15 cellular contexts compared by ENCODE assay signal in the genomic region with DNA sequence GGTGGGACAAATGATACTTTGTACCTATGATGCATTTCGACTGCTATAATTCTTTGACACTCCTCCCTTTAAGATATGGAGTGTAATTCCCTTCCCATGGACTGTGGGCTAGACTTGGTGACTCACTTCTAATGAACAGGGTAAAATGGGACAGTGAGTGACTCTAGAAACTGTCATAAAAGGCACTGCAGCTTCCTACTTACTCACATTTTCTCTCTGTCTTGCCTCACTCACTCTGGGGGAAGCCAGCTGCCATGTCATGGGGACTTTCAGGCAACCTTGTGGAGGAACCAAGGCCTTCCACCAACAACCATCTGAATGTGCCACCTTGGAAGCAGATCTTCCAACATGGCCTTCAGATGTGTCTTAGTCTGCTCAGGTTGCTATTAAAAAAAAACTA. TPM values are rescaled to one million over a fixed set of nuclear protein-coding genes. Genes with fewer than 3 reads are reported as not detected.
DNase-seq lines count a peak whose midpoint lies in the region; ATAC-seq and TF ChIP-seq lines count a peak whose summit lies in the region.
"Had no signal": no experiment of that assay in that cellular context is flagged by ENCODE, and none has a peak within 500 bp of the region (broad histone marks: within the 10 kb centered on the region; RNA-seq: fewer than 3 reads in every experiment).

No MANE protein-coding gene starts in this region.

- no peaks in the 10 kb centered on the region for H3K36me3 Mint-ChIP-seq in activated T-cell treated with anti-CD3 and anti-CD28 coated beads, Interleukin-2, amount 50 U/mL, for 24 hours (ENCODE audit: low read depth)
- no peaks in the 10 kb centered on the region for H3K36me3 Mint-ChIP-seq in HFFc6 (ENCODE audit: low read depth)
- H3K36me3 Mint-ChIP-seq in activated T-helper 17 cell treated with anti-CD3 and anti-CD28 coated beads, Interleukin-2, amount 50 U/mL, for 72 hours (ENCODE audit: low read depth), result no peaks in the 10 kb centered on the region
- H3K36me3 Mint-ChIP-seq in naive thymus-derived CD4-positive, alpha-beta T cell, result no peaks in the 10 kb centered on the region
- H3K36me3 Mint-ChIP-seq: naive thymus-derived CD8-positive, alpha-beta T cell had no signal

- intact Hi-C loops in naive thymus-derived CD4-positive, alpha-beta T cell (cut with micrococcal nuclease), result no loop called here
- intact Hi-C loops in adrenal gland (cut with DNase I), result no loop called here

- CTCF ChIA-PET in naive thymus-derived CD4-positive, alpha-beta T cell (lab: Charles Lee), result no interaction called here

- 83 to 93% (median 90%) methylated on average over 1 of the region's 1 CpG for whole genome bisulfite sequencing in adrenal gland, 4 donors

- no peak for TF ChIP-seq POLR2A in adrenal gland (IDR thresholded peaks at IDR 0.05)

- TF ChIP-seq CTCF in HFFc6 (IDR thresholded peaks at IDR 0.05) (no peak), adrenal gland (IDR thresholded peaks at IDR 0.05) (no peak)

- POLR2A ChIA-PET in naive thymus-derived CD4-positive, alpha-beta T cell (lab: Charles Lee), result no interaction called here

- no peaks in the 10 kb centered on the region for H3K9me3 Mint-ChIP-seq in activated T-cell treated with anti-CD3 and anti-CD28 coated beads, Interleukin-2, amount 50 U/mL, for 24 hours
- no peaks in the 10 kb centered on the region for H3K9me3 Mint-ChIP-seq in HFFc6
- no peaks in the 10 kb centered on the region for H3K9me3 Mint-ChIP-seq in activated T-helper 17 cell treated with anti-CD3 and anti-CD28 coated beads, Interleukin-2, amount 50 U/mL, for 72 hours
- H3K9me3 Mint-ChIP-seq in naive thymus-derived CD4-positive, alpha-beta T cell, result peaks cover 0 to 1% (median 0%) of the 10 kb centered on the region in 11 donors

- no peak for DNase-seq in activated T-cell treated with anti-CD3 and anti-CD28 coated beads, Interleukin-2, amount 50 U/mL, for 24 hours
- no peak for DNase-seq in activated T-cell treated with anti-CD3 and anti-CD28 coated beads for 4 hours
- DNase-seq in HFFc6, result peak; percentile 20
- DNase-seq in naive thymus-derived CD4-positive, alpha-beta T cell, result no peak
- no peak for DNase-seq in NCI-H526 treated with DMSO at 0.1 percent for 48 hours (lab: John Stamatoyannopoulos, UW)
- no peak for DNase-seq in adrenal gland
- DNase-seq: activated gamma-delta T cell; left ventricle myocardium superior; MG63; naive thymus-derived CD8-positive, alpha-beta T cell; NCI-H82; T-helper 2 cell; tibial artery had no signal

- no peak overlapping the region for H3K4me3 ChIP-seq in naive thymus-derived CD4-positive, alpha-beta T cell (ENCODE audit: low read length)
- no peak overlapping the region for H3K4me3 ChIP-seq in adrenal gland
- H3K4me3 ChIP-seq: MG63, tibial artery had no signal

- H3K27me3 ChIP-seq in naive thymus-derived CD4-positive, alpha-beta T cell (ENCODE audit: control insufficient read depth in 2 of 2, insufficient read depth in 2 of 2, low read length in 2 of 2), result no peaks in the 10 kb centered on the region
- no peaks in the 10 kb centered on the region for H3K27me3 ChIP-seq in adrenal gland
- H3K27me3 ChIP-seq: MG63, tibial artery had no signal

- no peak overlapping the region for H3K27ac ChIP-seq in naive thymus-derived CD4-positive, alpha-beta T cell (ENCODE audit: low read depth, low read length)
- H3K27ac ChIP-seq in adrenal gland, result no peak overlapping the region
- H3K27ac ChIP-seq: tibial artery had no signal

- H3K27me3 Mint-ChIP-seq in activated T-cell treated with anti-CD3 and anti-CD28 coated beads, Interleukin-2, amount 50 U/mL, for 24 hours, result no peaks in the 10 kb centered on the region
- peaks cover under 1% of the 10 kb centered on the region; the same call in 1 of the 2 replicates for H3K27me3 Mint-ChIP-seq in HFFc6 (ENCODE audit: insufficient read depth)
- no peaks in the 10 kb centered on the region for H3K27me3 Mint-ChIP-seq in activated T-helper 17 cell treated with anti-CD3 and anti-CD28 coated beads, Interleukin-2, amount 50 U/mL, for 72 hours
- H3K27me3 Mint-ChIP-seq in naive thymus-derived CD4-positive, alpha-beta T cell, result peaks cover 0 to under 1% (median 0%) of the 10 kb centered on the region in 5 donors
- H3K27me3 Mint-ChIP-seq: naive thymus-derived CD8-positive, alpha-beta T cell had no signal

- H3K4me1 Mint-ChIP-seq in activated T-cell treated with anti-CD3 and anti-CD28 coated beads, Interleukin-2, amount 50 U/mL, for 24 hours (ENCODE audit: low read depth), result peaks cover 8% of the 10 kb centered on the region
- peaks cover 17% of the 10 kb centered on the region for H3K4me1 Mint-ChIP-seq in HFFc6 (ENCODE audit: low read depth)
- H3K4me1 Mint-ChIP-seq in activated T-helper 17 cell treated with anti-CD3 and anti-CD28 coated beads, Interleukin-2, amount 50 U/mL, for 72 hours, result no peaks in the 10 kb centered on the region
- H3K4me1 Mint-ChIP-seq in naive thymus-derived CD4-positive, alpha-beta T cell, result peaks cover 0 to 2% (median 0%) of the 10 kb centered on the region in 7 donors

- peak overlapping the region; percentile 73 for H3K27ac Mint-ChIP-seq in activated T-cell treated with anti-CD3 and anti-CD28 coated beads, Interleukin-2, amount 50 U/mL, for 24 hours
- no peak overlapping the region for H3K27ac Mint-ChIP-seq in HFFc6
- H3K27ac Mint-ChIP-seq in activated T-helper 17 cell treated with anti-CD3 and anti-CD28 coated beads, Interleukin-2, amount 50 U/mL, for 72 hours, result no peak overlapping the region
- no peak overlapping the region for H3K27ac Mint-ChIP-seq in naive thymus-derived CD4-positive, alpha-beta T cell
- H3K27ac Mint-ChIP-seq: naive thymus-derived CD8-positive, alpha-beta T cell had no signal

- no peak overlapping the region for H3K4me3 Mint-ChIP-seq in activated T-cell treated with anti-CD3 and anti-CD28 coated beads, Interleukin-2, amount 50 U/mL, for 24 hours
- no peak overlapping the region for H3K4me3 Mint-ChIP-seq in HFFc6
- H3K4me3 Mint-ChIP-seq in activated T-helper 17 cell treated with anti-CD3 and anti-CD28 coated beads, Interleukin-2, amount 50 U/mL, for 72 hours, result no peak overlapping the region
- H3K4me3 Mint-ChIP-seq in naive thymus-derived CD4-positive, alpha-beta T cell, result no peak overlapping the region
- H3K4me3 Mint-ChIP-seq: naive thymus-derived CD8-positive, alpha-beta T cell had no signal

- H3K4me1 ChIP-seq in naive thymus-derived CD4-positive, alpha-beta T cell (ENCODE audit: control insufficient read depth in 2 of 2, insufficient read depth in 2 of 2, low read length in 2 of 2), result no peaks in the 10 kb centered on the region
- no peaks in the 10 kb centered on the region for H3K4me1 ChIP-seq in adrenal gland (replicated peaks in 1 of 2)

- peak; percentile 65 for ATAC-seq in activated T-helper 17 cell treated with anti-CD3 and anti-CD28 coated beads, Interleukin-2, amount 50 U/mL, for 72 hours (replicated peaks)
- peak; percentile 38 for ATAC-seq in naive thymus-derived CD4-positive, alpha-beta T cell
- no peak for ATAC-seq in GM19351 (IDR thresholded peaks at IDR 0.05; ENCODE audit: unreplicated experiment)
- ATAC-seq: left ventricle myocardium superior; naive thymus-derived CD8-positive, alpha-beta T cell had no signal

- H3K9me3 ChIP-seq in naive thymus-derived CD4-positive, alpha-beta T cell (ENCODE audit: control insufficient read depth in 2 of 3, low read length in 3 of 3), result no peaks in the 10 kb centered on the region
- H3K9me3 ChIP-seq in adrenal gland (replicated peaks in 1 of 3), result no peaks in the 10 kb centered on the region
- H3K9me3 ChIP-seq: MG63, tibial artery had no signal

- H3K36me3 ChIP-seq in naive thymus-derived CD4-positive, alpha-beta T cell (ENCODE audit: control insufficient read depth in 2 of 3, insufficient read depth in 3 of 3, low read length in 3 of 3), result no peaks in the 10 kb centered on the region
- H3K36me3 ChIP-seq in adrenal gland (replicated peaks in 1 of 2), result no peaks in the 10 kb centered on the region
- H3K36me3 ChIP-seq: MG63, tibial artery had no signal

RNA-seq across cellular contexts. Expression of gene GFOD1, which starts 12.9 kb away (rescaled TPM):
- total RNA-seq in HFFc6 (2021; fragmentation: NEBNext Ultra II Directional; extraction: Animal tissue kit (Norgen Biotek cat#: 25700)), result 1 to 10 TPM; 2.3 to 4.7 (median 2.9) TPM
- 1 to 10 TPM; 1.1 to 2.1 TPM for total RNA-seq in activated T-helper 17 cell treated with anti-CD3 and anti-CD28 coated beads, Interleukin-2, amount 50 U/mL, for 72 hours
- 10 to 100 TPM in 1 of 5 experiments, 1 to 10 TPM in 2, under 1 TPM in 2; 0.73 to 10.8 (median 2.0) TPM for total RNA-seq in naive thymus-derived CD4-positive, alpha-beta T cell
- under 1 TPM in 1 of 2 donors, not detected in 1; 0.24 TPM for polyA plus RNA-seq in naive thymus-derived CD4-positive, alpha-beta T cell
- total RNA-seq in adrenal gland, result 1 to 10 TPM; 3.7 to 7.7 (median 5.2) TPM
- polyA plus RNA-seq in adrenal gland, result 1 to 10 TPM; 1.9 to 4.3 (median 3.3) TPM
